Comparison of ENCODE assay signal across 22 cellular contexts in the genomic region with DNA sequence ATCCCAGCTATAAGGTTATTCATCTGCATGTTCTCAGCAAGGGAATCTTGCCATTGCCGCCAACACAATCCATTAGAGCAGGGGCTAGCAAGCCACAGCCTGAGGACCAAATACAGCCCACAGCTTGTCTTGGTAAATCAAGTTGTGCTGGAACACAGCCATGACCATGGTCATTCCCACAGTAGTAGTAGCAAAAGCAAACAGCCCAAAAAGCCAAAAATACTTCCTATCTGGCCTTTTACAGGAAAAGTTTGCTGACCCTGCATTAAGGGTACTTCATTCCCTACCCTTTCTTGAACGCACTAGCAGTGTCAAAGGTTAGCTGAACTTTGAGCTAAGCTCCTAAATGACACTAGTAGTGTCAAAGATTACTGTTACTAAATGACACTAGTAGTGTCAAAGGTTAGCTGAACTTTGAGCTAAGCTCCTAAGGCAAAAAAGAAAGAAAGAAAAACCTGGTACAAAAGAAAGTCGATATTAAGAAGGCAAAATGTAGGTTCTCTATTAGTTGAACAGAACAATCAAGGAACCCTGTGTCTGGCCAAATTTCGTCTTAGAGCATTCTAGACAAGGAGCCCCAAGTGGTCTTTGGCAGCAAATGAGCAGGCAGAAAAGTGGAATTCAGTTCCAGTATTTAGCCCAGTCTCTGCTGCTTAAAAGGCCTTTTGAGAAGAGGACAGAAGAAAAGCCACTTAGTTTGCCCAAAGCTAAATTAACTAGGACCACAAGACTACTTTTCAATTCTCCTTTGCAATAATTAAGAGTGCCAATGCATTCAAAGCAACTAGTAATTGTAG.
A peak's percentile ranks its signal among the peaks of the same experiment; 100 is the strongest.
DNase-seq lines count a peak whose midpoint lies in the region; ATAC-seq and TF ChIP-seq lines count a peak whose summit lies in the region.
"Had no signal": no experiment of that assay in that cellular context is flagged by ENCODE, and none has a peak within 500 bp of the region (broad histone marks: within the 10 kb centered on the region; RNA-seq: fewer than 3 reads in every experiment).

No MANE protein-coding gene starts in this region.

- BruUV-seq in MCF 10A (replicated peaks; lab: Mats Ljungman, UMichigan), result no TSS peak

- intact Hi-C loops in aorta (cut with DNase I), result loop anchor here (5.0 kb wide), 2 partner anchors 64 to 104 kb away; no protein-coding TSS in a partner anchor
- intact Hi-C loops in MCF 10A (cut with micrococcal nuclease), result no loop called here

- H3K4me1 ChIP-seq in aorta (ENCODE audit: control insufficient read depth in 1 of 2, insufficient read depth in 2 of 2, low read length in 2 of 2), result no peaks in the 10 kb centered on the region

- H3K27me3 Mint-ChIP-seq in neural crest cell (ENCODE audit: low read depth) (no peaks in the 10 kb centered on the region), MCF 10A (ENCODE audit: insufficient read depth, unreplicated experiment) (no peaks in the 10 kb centered on the region)
- H3K27me3 Mint-ChIP-seq: naive thymus-derived CD8-positive, alpha-beta T cell; stimulated activated naive CD8-positive, alpha-beta T cell treated with anti-CD3 and anti-CD28 coated beads, Interleukin-15, Interleukin-2, amounts not matched to agents 100 ng/mL and 50 ng/mL, for 24 hours had no signal

- DNase-seq in astrocyte of the cerebellum (ENCODE audit: low read depth) (peak; percentile 78), globus pallidus (ENCODE audit: low spot score) (peak; percentile 64), neural crest cell (ENCODE audit: low read depth, low spot score) (no peak), aorta (no peak), NK-92 (lab: John Stamatoyannopoulos, UW; ENCODE audit: unreplicated experiment) (no peak), MCF 10A (ENCODE audit: unreplicated experiment) (no peak)
- DNase-seq: activated CD4-positive, CD25-positive, alpha-beta regulatory T cell treated with anti-CD3 and anti-CD28 coated beads, Interleukin-2, amount 50 U/mL, for 72 hours; activated gamma-delta T cell treated with Interleukin-2 at 50 U/mL for 16 hours; CD8-positive, alpha-beta T cell; DMS153; GDM1; heart left ventricle; naive thymus-derived CD8-positive, alpha-beta T cell; NCI-H1092; NCI-H187; NCI-H69; T-helper 1 cell; tibial artery had no signal

- in situ Hi-C loops in astrocyte of the cerebellum (cut with HindIII; ENCODE audit: low sequenced_read_pairs), result no loop called here

- H3K27ac Mint-ChIP-seq in neural crest cell (ENCODE audit: unreplicated experiment), result peak overlapping the region; percentile 29
- H3K27ac Mint-ChIP-seq in MCF 10A (ENCODE audit: low read depth, unreplicated experiment), result no peak overlapping the region
- H3K27ac Mint-ChIP-seq: CD8-positive, alpha-beta T cell; stimulated activated naive CD8-positive, alpha-beta T cell treated with anti-CD3 and anti-CD28 coated beads, Interleukin-15, Interleukin-2, amounts not matched to agents 100 ng/mL and 50 ng/mL, for 24 hours had no signal

- no peak overlapping the region for H3K4me3 ChIP-seq in astrocyte of the cerebellum (ENCODE audit: low read depth, low read length)
- no peak overlapping the region for H3K4me3 ChIP-seq in aorta (ENCODE audit: low read length in 2 of 2)
- H3K4me3 ChIP-seq: cardiac muscle cell, heart left ventricle, right atrium auricular region, tibial artery had no signal

- H3K4me3 Mint-ChIP-seq in neural crest cell (no peak overlapping the region), MCF 10A (ENCODE audit: unreplicated experiment) (no peak overlapping the region)
- H3K4me3 Mint-ChIP-seq: CD8-positive, alpha-beta T cell; naive thymus-derived CD8-positive, alpha-beta T cell; stimulated activated naive CD8-positive, alpha-beta T cell treated with anti-CD3 and anti-CD28 coated beads, Interleukin-15, Interleukin-2, amounts not matched to agents 100 ng/mL and 50 ng/mL, for 24 hours had no signal

- H3K36me3 ChIP-seq in aorta (ENCODE audit: control insufficient read depth in 1 of 2, insufficient read depth in 2 of 2, low read length in 1 of 2), result peaks cover 14 to 19% of the 10 kb centered on the region in 2 donors
- H3K36me3 ChIP-seq: cardiac muscle cell had no signal

- no peaks in the 10 kb centered on the region for H3K9me3 ChIP-seq in aorta (ENCODE audit: control insufficient read depth, low read length)
- H3K9me3 ChIP-seq: heart left ventricle, right atrium auricular region, tibial artery had no signal

- H3K4me1 Mint-ChIP-seq in neural crest cell (peaks cover 30% of the 10 kb centered on the region), MCF 10A (ENCODE audit: insufficient read depth, unreplicated experiment) (no peaks in the 10 kb centered on the region)
- H3K4me1 Mint-ChIP-seq: naive thymus-derived CD8-positive, alpha-beta T cell had no signal

- H3K27ac ChIP-seq in aorta (ENCODE audit: low read depth in 1 of 2, low read length in 2 of 2), result no peak overlapping the region
- H3K27ac ChIP-seq: cardiac muscle cell, right atrium auricular region had no signal

- H3K36me3 Mint-ChIP-seq in neural crest cell (ENCODE audit: low read depth) (peaks cover 4% of the 10 kb centered on the region), MCF 10A (ENCODE audit: insufficient read depth, unreplicated experiment) (peaks cover 49% of the 10 kb centered on the region)

- CTCF ChIA-PET in MCF 10A (lab: Yijun Ruan, JAX), result interaction anchor here (1.2 to 4.1 kb wide), 4 partner anchors 12 to 97 kb away, joined by 3 to 31 read pairs (median 5); no protein-coding TSS in a partner anchor

- H3K27me3 ChIP-seq in aorta (ENCODE audit: control insufficient read depth in 1 of 2, insufficient read depth in 2 of 2, low read length in 1 of 2), result no peaks in the 10 kb centered on the region
- H3K27me3 ChIP-seq: cardiac muscle cell, heart left ventricle, right atrium auricular region, tibial artery had no signal

- POLR2A ChIA-PET in MCF 10A (lab: Yijun Ruan, JAX), result no interaction called here

- H3K9me3 Mint-ChIP-seq in neural crest cell (no peaks in the 10 kb centered on the region), MCF 10A (ENCODE audit: unreplicated experiment) (no peaks in the 10 kb centered on the region)
- H3K9me3 Mint-ChIP-seq: CD8-positive, alpha-beta T cell; naive thymus-derived CD8-positive, alpha-beta T cell; stimulated activated naive CD8-positive, alpha-beta T cell treated with anti-CD3 and anti-CD28 coated beads, Interleukin-15, Interleukin-2, amounts not matched to agents 100 ng/mL and 50 ng/mL, for 24 hours had no signal

- peak; percentile 7 for ATAC-seq in aorta (ENCODE audit: low FRiP score)
- no peak for ATAC-seq in HG03095 (IDR thresholded peaks at IDR 0.05; ENCODE audit: unreplicated experiment)
- ATAC-seq: CD8-positive, alpha-beta T cell; naive thymus-derived CD8-positive, alpha-beta T cell had no signal

- 30 to 31% methylated on average over 4 of the region's 4 CpGs for WGBS in aorta, 2 donors

- TF ChIP-seq CTCF in astrocyte of the cerebellum (IDR thresholded peaks at IDR 0.05; ENCODE audit: low read depth, low read length, missing control alignments), result no peak
- TF ChIP-seq CTCF in neural crest cell (conservative IDR thresholded peaks at IDR 0.05), result no peak
- TF ChIP-seq CTCF in MCF 10A (IDR thresholded peaks at IDR 0.05; ENCODE audit: unreplicated experiment), result no peak

Comparison
In these comparisons a context has a peak if more than half of its experiments do, and no peak if none do; other contexts are left out.
1. DNase-seq: peak in astrocyte of the cerebellum (single experiment) and globus pallidus (single experiment); none in neural crest cell (single experiment), aorta (0 of 2), NK-92 (single experiment) and MCF 10A (single experiment).